In genomic region chr9:136889858-136890257, GRCh38 we compare ENCODE assay signal across 23 cellular contexts. TPM values are rescaled to one million over a fixed set of nuclear protein-coding genes. Genes with fewer than 3 reads are reported as not detected.
A peak's percentile ranks its signal among the peaks of the same experiment; 100 is the strongest.
DNase-seq lines count a peak whose midpoint lies in the region; ATAC-seq, FAIRE-seq and TF ChIP-seq lines count a peak whose summit lies in the region.
"Had no signal": no experiment of that assay in that cellular context is flagged by ENCODE, and none has a peak within 500 bp of the region (broad histone marks: within the 10 kb centered on the region; RNA-seq: fewer than 3 reads in every experiment).

No MANE protein-coding gene starts in this region.

- no peak overlapping the region for H3K4ac ChIP-seq in neuronal stem cell (ENCODE audit: low read length)

- H3K4me3 ChIP-seq in Panc1 (ENCODE audit: low read depth in 2 of 2, low read length in 2 of 2) = no peak overlapping the region
- H3K4me3 ChIP-seq in K562 = no peak overlapping the region
- no peak overlapping the region for H3K4me3 ChIP-seq in neuronal stem cell (ENCODE audit: low read length in 2 of 2)
- H3K4me3 ChIP-seq: PC-9, SJSA1 had no signal

- H3K9ac ChIP-seq in K562 (ENCODE audit: insufficient read depth in 1 of 2, low read depth in 2 of 2, low read length in 2 of 2) = peak overlapping the region in 1 of 2 experiments; percentile 67; a peak in 2 of 4 replicates
- H3K9ac ChIP-seq in neuronal stem cell (ENCODE audit: low read depth, low read length, poor library complexity) = peak overlapping the region; percentile 60

- no peak for FAIRE-seq in K562 (lab: Jason Lieb, UNC)
- FAIRE-seq: GM12892, H54 had no signal

- no peak for TF ChIP-seq RAD21 in K562 (CRISPR knock-in tag; conservative IDR thresholded peaks at IDR 0.05 in 1 of 2, IDR thresholded peaks at IDR 0.05 in 1 of 2)

- H3K27ac ChIP-seq in Panc1 (ENCODE audit: low read length) (peak overlapping the region; percentile 17; the same call in 1 of the 2 replicates), K562 (ENCODE audit: extremely low read depth, low read depth, low read length) (no peak overlapping the region), neuronal stem cell (replicated peaks; ENCODE audit: low read length) (no peak overlapping the region)
- H3K27ac ChIP-seq: C4-2B, PC-9, SJSA1 had no signal

- intact Hi-C loops in Panc1 (cut with micrococcal nuclease; ENCODE audit: unreplicated experiment) = no loop called here
- intact Hi-C loops in K562 (cut with micrococcal nuclease) = no loop called here

- ATAC-seq in Panc1 (no peak), K562 (no peak)
- ATAC-seq: CD8-positive, alpha-beta T cell had no signal

- no peaks in the 10 kb centered on the region; the same call in 1 of the 2 replicates for H3K36me3 ChIP-seq in Panc1 (ENCODE audit: control insufficient read depth, insufficient read depth, low read length)
- peaks cover 56% of the 10 kb centered on the region; the same call in 2 of the 3 replicates for H3K36me3 ChIP-seq in K562 (ENCODE audit: control insufficient read depth, insufficient read depth, low read length)
- peaks cover 11 to 50% of the 10 kb centered on the region in 2 donors for H3K36me3 ChIP-seq in neuronal stem cell (replicated peaks in 1 of 2; ENCODE audit: control insufficient read depth in 2 of 2, insufficient read depth in 2 of 2, low read length in 2 of 2)

- H3K4me1 ChIP-seq in Panc1 (ENCODE audit: control insufficient read depth, insufficient read depth, low read length) = peaks cover 5% of the 10 kb centered on the region
- H3K4me1 ChIP-seq in K562 (replicated peaks in 1 of 2; ENCODE audit: control insufficient read depth in 2 of 2, insufficient read depth in 2 of 2, low read length in 2 of 2) = peaks cover 11 to 45% of the 10 kb centered on the region in 2 experiments; a peak in 4 of 5 replicates
- H3K4me1 ChIP-seq in neuronal stem cell (ENCODE audit: control insufficient read depth in 2 of 2, insufficient read depth in 1 of 2, low read depth in 1 of 2, low read length in 2 of 2) = peaks cover 3 to 7% of the 10 kb centered on the region in 2 donors

- no peak overlapping the region for H2BK5ac ChIP-seq in neuronal stem cell (ENCODE audit: low read length)

- peaks cover 2% of the 10 kb centered on the region for H3K9me1 ChIP-seq in K562 (ENCODE audit: control insufficient read depth, insufficient read depth, low read length)

- 0 out of 2 replicates have a peak, but pooled peaks cover 18% of the 10 kb centered on the region for H4K20me1 ChIP-seq in K562 (replicated peaks; ENCODE audit: control insufficient read depth, insufficient read depth, low read length)

- H2BK15ac ChIP-seq in neuronal stem cell (ENCODE audit: low read length) = no peak overlapping the region

- in situ Hi-C loops in Panc1 (cut with HindIII; ENCODE audit: low pct_unique_long_range_greater_than_20kb, low sequenced_read_pairs) (no loop called here), K562 (cut with MboI) (no loop called here)

- CTCF ChIA-PET in Panc1 (lab: Charles Lee) (no interaction called here), K562 (lab: Yijun Ruan, JAX; ENCODE audit: low intra/inter-chr PET ratio) (no interaction called here)

- H4K91ac ChIP-seq in neuronal stem cell (ENCODE audit: low read depth, low read length, poor library complexity) = no peak overlapping the region

- H3K4me2 ChIP-seq in K562 (ENCODE audit: insufficient read depth, low read length) (no peak overlapping the region), neuronal stem cell (ENCODE audit: insufficient read depth, low read length, poor library complexity, severe bottlenecking) (no peak overlapping the region)
- H3K4me2 ChIP-seq: PC-9 had no signal

- BruUV-seq in Panc1 (replicated peaks; lab: Mats Ljungman, UMichigan) (no TSS peak), K562 (replicated peaks; lab: Mats Ljungman, UMichigan) (no TSS peak)

- no peak overlapping the region for H2AK5ac ChIP-seq in neuronal stem cell (ENCODE audit: low read depth, low read length)

- TF ChIP-seq EP300 in K562 (IDR thresholded peaks at IDR 0.05; ENCODE audit: low read length) = no peak

- DNase-seq in Panc1 (ENCODE audit: low read depth, low spot score) = no peak
- no peak for DNase-seq in K562 (ENCODE audit: extremely low read depth in 1 of 4, low spot score in 3 of 4)
- no peak for DNase-seq in neuronal stem cell (ENCODE audit: low spot score)
- no peak for DNase-seq in activated effector memory CD4-positive, alpha-beta T cell treated with Interleukin-2 at 50 U/mL for 16 hours
- no peak for DNase-seq in GF-D8 (lab: John Stamatoyannopoulos, UW)
- DNase-seq: Caco-2; CD8-positive, alpha-beta T cell; DMS 273 treated with DMSO at 0.1 percent for 48 hours; DMS79; EL; GDM1; KBM-7; NCI-H2029; NCI-H446; NCI-H524 treated with DMSO at 0.1 percent for 48 hours; NCI-H774; PC-9; Right ventricle myocardium superior; RPMI8226 had no signal

- H4K8ac ChIP-seq in neuronal stem cell (ENCODE audit: low read depth, low read length) = no peak overlapping the region

- H2AFZ ChIP-seq in K562 (ENCODE audit: low read depth, low read length) (no peak overlapping the region), neuronal stem cell (ENCODE audit: low read length) (no peak overlapping the region)
- H2AFZ ChIP-seq: PC-9 had no signal

- H2BK12ac ChIP-seq in neuronal stem cell (ENCODE audit: low read length) = no peak overlapping the region

- H3K27me3 ChIP-seq in Panc1 (ENCODE audit: control insufficient read depth, insufficient read depth, low read length) = no peaks in the 10 kb centered on the region
- no peaks in the 10 kb centered on the region for H3K27me3 ChIP-seq in K562 (ENCODE audit: control insufficient read depth in 2 of 2, insufficient read depth in 2 of 2, low read length in 2 of 2)
- H3K27me3 ChIP-seq in neuronal stem cell (ENCODE audit: control insufficient read depth in 3 of 3, insufficient read depth in 3 of 3, low read depth in 1 of 3, low read length in 3 of 3) = no peaks in the 10 kb centered on the region
- H3K27me3 ChIP-seq: SJSA1 had no signal

- H3K9me3 ChIP-seq in Panc1 (ENCODE audit: control insufficient read depth, insufficient read depth, low read depth, low read length) (no peaks in the 10 kb centered on the region), K562 (replicated peaks; ENCODE audit: control insufficient read depth, insufficient read depth, low read depth, low read length) (no peaks in the 10 kb centered on the region; the same call in 1 of the 2 replicates), neuronal stem cell (replicated peaks in 1 of 2; ENCODE audit: control insufficient read depth in 2 of 2, insufficient read depth in 1 of 2, low read depth in 1 of 2, low read length in 2 of 2) (no peaks in the 10 kb centered on the region)
- H3K9me3 ChIP-seq: Caco-2 had no signal

- WGBS in K562 (ENCODE audit: insufficient coverage, low coverage, missing lambda C conversion rate) = 96% methylated on average over 15 of the region's 42 CpGs
- no CpG with 5 or more reads among the region's 42 CpGs for WGBS in neuronal stem cell (ENCODE audit: extremely low coverage in 2 of 2, insufficient read length in 2 of 2, insufficient replicate concordance in 1 of 2), 2 donors

- H3K79me1 ChIP-seq in neuronal stem cell (ENCODE audit: low read depth, low read length) = peaks cover 29% of the 10 kb centered on the region

- no peak overlapping the region for H3K14ac ChIP-seq in neuronal stem cell (ENCODE audit: low read length)

- peaks cover 94% of the 10 kb centered on the region for H3K79me2 ChIP-seq in K562 (ENCODE audit: control insufficient read depth, insufficient read depth, low read length)

- no peak for TF ChIP-seq POLR2A in K562 (conservative IDR thresholded peaks at IDR 0.05)

- no peak for TF ChIP-seq CTCF in Panc1 (IDR thresholded peaks at IDR 0.05)
- no peak for TF ChIP-seq CTCF in K562 (IDR thresholded peaks at IDR 0.05 in 2 of 3, conservative IDR thresholded peaks at IDR 0.05 in 1 of 3; ENCODE audit: insufficient read depth in 2 of 3, low read depth in 1 of 3, low read length in 3 of 3)

- H3K18ac ChIP-seq in neuronal stem cell (ENCODE audit: low read length) = no peak overlapping the region

- peak overlapping the region; percentile 55 for H3K23ac ChIP-seq in neuronal stem cell (ENCODE audit: low read depth, low read length, poor library complexity)

- POLR2A ChIA-PET in Panc1 (lab: Charles Lee) = no interaction called here
- POLR2A ChIA-PET in K562 (lab: Yijun Ruan, JAX) = no interaction called here

- H2BK120ac ChIP-seq in neuronal stem cell (ENCODE audit: low read depth, low read length) = no peak overlapping the region

RNA-seq across cellular contexts. Expression of gene TRAF2, which starts 3.5 kb away (rescaled TPM):
- total RNA-seq in Panc1 (2021; ENCODE audit: unreplicated experiment) (48.7 TPM), K562 (2014; rRNA removed) (26.8 and 33.3 TPM in 2 replicates), K562 (2014; rRNA removed; fragmentation: Illumina TruSeq; extraction: Trizol) (5.9 and 9.1 TPM in 2 replicates), K562 (2015; rRNA removed; fragmentation: Illumina TruSeq; extraction: Trizol) (26.6 and 28.2 TPM in 2 replicates), K562 (2021) (44.5 and 45.2 TPM in 2 replicates)
- polyA plus RNA-seq in Panc1 (2012; ENCODE audit: insufficient read length) = 43.7 TPM
- 25.3 and 98.2 TPM in 2 replicates for total RNA-seq in K562 (2011; cell fraction: chromatin; rRNA removed; ENCODE audit: low replicate concordance)
- 71.7 TPM in 2 replicates for total RNA-seq in K562 (2011; cell fraction: nucleolus; rRNA removed)
- total RNA-seq in K562 (2011; cell fraction: nucleoplasm; rRNA removed) = 30.2 and 33.8 TPM in 2 replicates
- polyA plus RNA-seq in K562 (2011; rRNA removed) (17.3 and 24.9 TPM in 2 replicates), K562 (2014; fragmentation: Illumina TruSeq; extraction: Trizol) (18.0 and 28.7 TPM in 2 replicates), K562 (2014; fragmentation: Nextera tagmentation; extraction: Ambion mirVana) (under 1 TPM; 0.24 to 0.81 TPM), K562 (2014; rRNA removed) (33.6 and 44.2 TPM in 2 replicates)
- 21.6 and 32.3 TPM in 2 replicates for polyA plus RNA-seq in K562 (2011; cell fraction: cytosol; rRNA removed)
- polyA plus RNA-seq in K562 (2011; cell fraction: nucleus; rRNA removed) = 26.6 and 36.1 TPM in 2 replicates
- polyA plus RNA-seq in K562 (2012) = 22.1 and 24.0 TPM in 2 replicates
- polyA minus RNA-seq in K562 (2011; rRNA and poly(A)+ RNA removed) = 9.8 and 14.7 TPM in 2 replicates
- polyA minus RNA-seq in K562 (2011; cell fraction: cytosol; rRNA and poly(A)+ RNA removed) = 26.8 and 28.5 TPM in 2 replicates
- 22.8 and 24.9 TPM in 2 replicates for polyA minus RNA-seq in K562 (2011; cell fraction: nucleus; rRNA and poly(A)+ RNA removed)
- polyA plus RNA-seq in neuronal stem cell (2013, experiment 1 of 2) = 11.3 TPM
- 11.0 TPM for polyA plus RNA-seq in neuronal stem cell (2013, experiment 2 of 2)

RNA-seq across cellular contexts. Expression of gene EDF1, which starts 23.8 kb away (rescaled TPM):
- total RNA-seq in Panc1 (2021; ENCODE audit: unreplicated experiment) (270 TPM), K562 (2014; rRNA removed) (532 and 564 TPM in 2 replicates), K562 (2014; rRNA removed; fragmentation: Illumina TruSeq; extraction: Trizol) (132 and 198 TPM in 2 replicates), K562 (2015; rRNA removed; fragmentation: Illumina TruSeq; extraction: Trizol) (363 and 368 TPM in 2 replicates), K562 (2021) (302 and 324 TPM in 2 replicates)
- polyA plus RNA-seq in Panc1 (2012; ENCODE audit: insufficient read length) = 595 TPM
- total RNA-seq in K562 (2011; cell fraction: chromatin; rRNA removed; ENCODE audit: low replicate concordance) = 59.6 and 137 TPM in 2 replicates
- total RNA-seq in K562 (2011; cell fraction: nucleolus; rRNA removed) = 95.8 and 97.7 TPM in 2 replicates
- total RNA-seq in K562 (2011; cell fraction: nucleoplasm; rRNA removed) = 83.2 and 87.5 TPM in 2 replicates
- polyA plus RNA-seq in K562 (2011; rRNA removed) (235 TPM in 2 replicates), K562 (2014; fragmentation: Illumina TruSeq; extraction: Trizol) (318 and 384 TPM in 2 replicates), K562 (2014; fragmentation: Nextera tagmentation; extraction: Ambion mirVana) (100 to 1,000 TPM in 1 of 2 experiments, 10 to 100 TPM in 1; 81.0 to 108 TPM), K562 (2014; rRNA removed) (526 and 558 TPM in 2 replicates)
- polyA plus RNA-seq in K562 (2011; cell fraction: cytosol; rRNA removed) = 308 and 335 TPM in 2 replicates
- 223 and 253 TPM in 2 replicates for polyA plus RNA-seq in K562 (2011; cell fraction: nucleus; rRNA removed)
- polyA plus RNA-seq in K562 (2012) = 389 and 638 TPM in 2 replicates
- polyA minus RNA-seq in K562 (2011; rRNA and poly(A)+ RNA removed) = 128 and 129 TPM in 2 replicates
- 82.8 and 116 TPM in 2 replicates for polyA minus RNA-seq in K562 (2011; cell fraction: cytosol; rRNA and poly(A)+ RNA removed)
- 37.3 and 41.4 TPM in 2 replicates for polyA minus RNA-seq in K562 (2011; cell fraction: nucleus; rRNA and poly(A)+ RNA removed)
- polyA plus RNA-seq in neuronal stem cell (2013, experiment 1 of 2) = 289 TPM
- polyA plus RNA-seq in neuronal stem cell (2013, experiment 2 of 2) = 288 TPM

RNA-seq across cellular contexts. Expression of gene MAMDC4, which starts 37.7 kb away (rescaled TPM):
- 6.3 TPM for total RNA-seq in Panc1 (2021; ENCODE audit: unreplicated experiment)
- 7.1 TPM for polyA plus RNA-seq in Panc1 (2012; ENCODE audit: insufficient read length)
- 9.8 and 44.0 TPM in 2 replicates for total RNA-seq in K562 (2011; cell fraction: chromatin; rRNA removed; ENCODE audit: low replicate concordance)
- total RNA-seq in K562 (2011; cell fraction: nucleolus; rRNA removed) = 38.6 and 45.4 TPM in 2 replicates
- 15.4 and 16.5 TPM in 2 replicates for total RNA-seq in K562 (2011; cell fraction: nucleoplasm; rRNA removed)
- total RNA-seq in K562 (2014; rRNA removed) = 4.5 and 7.1 TPM in 2 replicates
- total RNA-seq in K562 (2014; rRNA removed; fragmentation: Illumina TruSeq; extraction: Trizol) = 0.10 and 0.47 TPM in 2 replicates
- 2.9 and 3.6 TPM in 2 replicates for total RNA-seq in K562 (2015; rRNA removed; fragmentation: Illumina TruSeq; extraction: Trizol)
- 9.6 and 11.0 TPM in 2 replicates for total RNA-seq in K562 (2021)
- polyA plus RNA-seq in K562 (2011; rRNA removed) = 1.3 and 3.6 TPM in 2 replicates
- polyA plus RNA-seq in K562 (2011; cell fraction: cytosol; rRNA removed) = 0.74 and 2.6 TPM in 2 replicates
- 45.8 and 94.5 TPM in 2 replicates for polyA plus RNA-seq in K562 (2011; cell fraction: nucleus; rRNA removed)
- polyA plus RNA-seq in K562 (2012) = 6.9 and 15.2 TPM in 2 replicates
- polyA plus RNA-seq in K562 (2014; fragmentation: Illumina TruSeq; extraction: Trizol) = 1.5 and 2.2 TPM in 2 replicates
- under 1 TPM; 0.03 to 0.18 TPM for polyA plus RNA-seq in K562 (2014; fragmentation: Nextera tagmentation; extraction: Ambion mirVana)
- 7.9 and 10.8 TPM in 2 replicates for polyA plus RNA-seq in K562 (2014; rRNA removed)
- polyA minus RNA-seq in K562 (2011; rRNA and poly(A)+ RNA removed) = 0.06 and 0.21 TPM in 2 replicates
- 1.1 and 1.5 TPM in 2 replicates for polyA minus RNA-seq in K562 (2011; cell fraction: cytosol; rRNA and poly(A)+ RNA removed)
- polyA minus RNA-seq in K562 (2011; cell fraction: nucleus; rRNA and poly(A)+ RNA removed) = 5.0 and 5.6 TPM in 2 replicates
- 3.6 TPM for polyA plus RNA-seq in neuronal stem cell (2013, experiment 1 of 2)
- polyA plus RNA-seq in neuronal stem cell (2013, experiment 2 of 2) = 3.2 TPM

RNA-seq across cellular contexts. Expression of gene PHPT1, which starts 40.6 kb away (rescaled TPM):
- total RNA-seq in Panc1 (2021; ENCODE audit: unreplicated experiment) (204 TPM), K562 (2014; rRNA removed) (114 and 142 TPM in 2 replicates), K562 (2014; rRNA removed; fragmentation: Illumina TruSeq; extraction: Trizol) (16.4 and 20.9 TPM in 2 replicates), K562 (2015; rRNA removed; fragmentation: Illumina TruSeq; extraction: Trizol) (93.0 and 96.7 TPM in 2 replicates), K562 (2021) (126 and 135 TPM in 2 replicates)
- polyA plus RNA-seq in Panc1 (2012; ENCODE audit: insufficient read length) = 307 TPM
- 45.1 and 180 TPM in 2 replicates for total RNA-seq in K562 (2011; cell fraction: chromatin; rRNA removed; ENCODE audit: low replicate concordance)
- total RNA-seq in K562 (2011; cell fraction: nucleolus; rRNA removed) = 169 and 176 TPM in 2 replicates
- 73.7 and 101 TPM in 2 replicates for total RNA-seq in K562 (2011; cell fraction: nucleoplasm; rRNA removed)
- polyA plus RNA-seq in K562 (2011; rRNA removed) (50.9 and 84.3 TPM in 2 replicates), K562 (2014; fragmentation: Illumina TruSeq; extraction: Trizol) (80.2 and 98.6 TPM in 2 replicates), K562 (2014; fragmentation: Nextera tagmentation; extraction: Ambion mirVana) (100 to 1,000 TPM; 131 to 166 TPM), K562 (2014; rRNA removed) (129 and 161 TPM in 2 replicates)
- 137 and 211 TPM in 2 replicates for polyA plus RNA-seq in K562 (2011; cell fraction: cytosol; rRNA removed)
- 314 and 360 TPM in 2 replicates for polyA plus RNA-seq in K562 (2011; cell fraction: nucleus; rRNA removed)
- 124 and 150 TPM in 2 replicates for polyA plus RNA-seq in K562 (2012)
- 7.0 and 7.2 TPM in 2 replicates for polyA minus RNA-seq in K562 (2011; rRNA and poly(A)+ RNA removed)
- 19.4 and 27.9 TPM in 2 replicates for polyA minus RNA-seq in K562 (2011; cell fraction: cytosol; rRNA and poly(A)+ RNA removed)
- 31.0 and 41.3 TPM in 2 replicates for polyA minus RNA-seq in K562 (2011; cell fraction: nucleus; rRNA and poly(A)+ RNA removed)
- polyA plus RNA-seq in neuronal stem cell (2013, experiment 1 of 2) = 230 TPM
- 218 TPM for polyA plus RNA-seq in neuronal stem cell (2013, experiment 2 of 2)

RNA-seq across cellular contexts. Expression of gene AJM1, which starts 47.6 kb away (rescaled TPM):
- total RNA-seq in Panc1 (2021; ENCODE audit: unreplicated experiment) (7.2 TPM), K562 (2014; rRNA removed) (2.0 and 2.8 TPM in 2 replicates), K562 (2014; rRNA removed; fragmentation: Illumina TruSeq; extraction: Trizol) (0.07 TPM in 1 of 2 replicates, not detected in the other), K562 (2015; rRNA removed; fragmentation: Illumina TruSeq; extraction: Trizol) (0.83 and 0.94 TPM in 2 replicates), K562 (2021) (3.2 TPM in 2 replicates)
- polyA plus RNA-seq in Panc1 (2012; ENCODE audit: insufficient read length) = 11.9 TPM
- total RNA-seq in K562 (2011; cell fraction: chromatin; rRNA removed; ENCODE audit: low replicate concordance) = 3.5 and 12.8 TPM in 2 replicates
- 13.2 and 13.6 TPM in 2 replicates for total RNA-seq in K562 (2011; cell fraction: nucleolus; rRNA removed)
- 7.8 and 10.9 TPM in 2 replicates for total RNA-seq in K562 (2011; cell fraction: nucleoplasm; rRNA removed)
- polyA plus RNA-seq in K562 (2011; rRNA removed) (0.46 and 1.1 TPM in 2 replicates), K562 (2014; fragmentation: Illumina TruSeq; extraction: Trizol) (0.06 and 0.54 TPM in 2 replicates), K562 (2014; fragmentation: Nextera tagmentation; extraction: Ambion mirVana) (under 1 TPM in 1 of 2 experiments, not detected in 1; 0.01 TPM), K562 (2014; rRNA removed) (2.2 and 3.7 TPM in 2 replicates)
- polyA plus RNA-seq in K562 (2011; cell fraction: cytosol; rRNA removed) = 0.49 and 1.00 TPM in 2 replicates
- 11.7 and 16.6 TPM in 2 replicates for polyA plus RNA-seq in K562 (2011; cell fraction: nucleus; rRNA removed)
- polyA plus RNA-seq in K562 (2012) = 2.1 and 4.3 TPM in 2 replicates
- 0.11 and 0.12 TPM in 2 replicates for polyA minus RNA-seq in K562 (2011; rRNA and poly(A)+ RNA removed)
- polyA minus RNA-seq in K562 (2011; cell fraction: cytosol; rRNA and poly(A)+ RNA removed) = 0.86 and 1.3 TPM in 2 replicates
- polyA minus RNA-seq in K562 (2011; cell fraction: nucleus; rRNA and poly(A)+ RNA removed) = 2.6 and 3.0 TPM in 2 replicates
- 0.42 TPM for polyA plus RNA-seq in neuronal stem cell (2013, experiment 1 of 2)
- polyA plus RNA-seq in neuronal stem cell (2013, experiment 2 of 2) = 0.44 TPM
